Comparison of ENCODE assay signal across 17 cellular contexts in the genomic region with DNA sequence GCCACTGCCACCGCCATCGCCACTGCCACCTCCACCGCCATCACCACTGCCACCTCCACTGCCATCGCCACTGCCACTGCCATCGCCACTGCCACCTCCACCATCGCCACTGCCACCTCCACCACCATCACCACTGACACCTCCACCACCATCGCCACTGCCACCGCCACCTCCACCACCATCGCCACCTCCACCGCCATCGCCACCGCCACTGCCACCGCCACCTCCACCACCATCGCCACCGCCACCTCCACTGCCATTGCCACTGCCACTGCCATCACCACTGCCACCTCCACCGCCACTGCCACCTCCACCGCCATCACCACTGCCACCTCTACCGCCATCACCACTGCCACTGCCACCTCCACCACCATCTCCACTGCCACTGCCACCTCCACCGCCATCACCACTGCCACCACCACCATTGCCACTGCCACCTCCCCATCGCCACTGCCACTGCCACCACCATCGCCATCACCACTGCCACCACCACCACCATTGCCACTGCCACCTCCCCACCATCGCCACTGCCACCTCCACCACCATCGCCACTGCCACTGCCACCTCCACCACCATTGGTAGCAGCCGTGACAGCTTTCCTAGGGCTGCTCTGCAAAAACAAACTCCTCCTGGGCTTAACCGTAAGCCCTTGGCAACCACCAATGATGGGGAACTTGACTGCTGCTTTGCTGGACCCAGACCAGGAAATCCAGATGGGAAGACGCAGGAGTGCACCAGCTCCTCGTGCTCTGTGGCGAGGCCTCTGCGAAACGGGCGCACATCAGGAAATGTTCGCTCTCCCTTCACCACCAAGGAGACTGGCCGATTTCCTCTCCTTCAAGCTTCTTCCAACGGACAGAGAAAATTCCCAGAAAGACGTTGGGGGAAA.
"Had no signal": no experiment of that assay in that cellular context is flagged by ENCODE, and none has a peak within 500 bp of the region (broad histone marks: within the 10 kb centered on the region; RNA-seq: fewer than 3 reads in every experiment).

No MANE protein-coding gene starts in this region.

- FAIRE-seq: astrocyte, colon, keratinocyte had no signal

- DNase-seq: activated CD4-positive, alpha-beta T cell treated with anti-CD3 and anti-CD28 coated beads for 1 hour; activated CD8-positive, alpha-beta memory T cell treated with anti-CD3 and anti-CD28 coated beads for 24 hours; activated CD8-positive, alpha-beta memory T cell treated with anti-CD3 and anti-CD28 coated beads, Interleukin-2, amount 50 U/mL, for 48 hours; activated effector memory CD4-positive, alpha-beta T cell treated with Interleukin-2 at 50 U/mL for 16 hours; activated T-cell treated with anti-CD3 and anti-CD28 coated beads, Interleukin-2, amount 50 U/mL, for 48 hours; endodermal cell; foreskin melanocyte; head of caudate nucleus; stimulated activated naive B cell treated with anti-CD40 and anti-IgM and Interleukin-4, amounts not matched to agents 10 μg/mL and 1 μg/mL and 100 μg/mL, for 72 hours; T-helper 17 cell had no signal

- H3K4me3 ChIP-seq: lung had no signal

- H3K27ac ChIP-seq: VCaP had no signal

- ATAC-seq: left lobe of liver; natural killer cell treated with Interleukin-12 subunit alpha and Interleukin-12 subunit beta and Interleukin-15 and Interleukin-18, amount 100 ng/mL, for 72 hours; stimulated activated naive B cell treated with anti-CD40 and anti-IgM and Interleukin-4, amounts not matched to agents 10 μg/mL and 1 μg/mL and 100 μg/mL, for 72 hours; T-helper 17 cell had no signal
